ENCODE assay signal across 20 cellular contexts in genomic region chr12:9756174-9756573, GRCh38. TPM values are rescaled to one million over a fixed set of nuclear protein-coding genes. Genes with fewer than 3 reads are reported as not detected.
DNase-seq lines count a peak whose midpoint lies in the region; ATAC-seq and TF ChIP-seq lines count a peak whose summit lies in the region.
"Had no signal": no experiment of that assay in that cellular context is flagged by ENCODE, and none has a peak within 500 bp of the region (broad histone marks: within the 10 kb centered on the region; RNA-seq: fewer than 3 reads in every experiment).

No MANE protein-coding gene starts in this region.

- peaks cover 87% of the 10 kb centered on the region for H3K79me2 ChIP-seq in Loucy (ENCODE audit: insufficient read depth, low read length)

- H3K27ac Mint-ChIP-seq in activated naive CD4-positive, alpha-beta T cell treated with anti-CD3 and anti-CD28 coated beads for 36 hours: peak overlapping the region; percentile 99
- H3K27ac Mint-ChIP-seq in activated naive CD8-positive, alpha-beta T cell treated with anti-CD3 and anti-CD28 coated beads, Interleukin-2, amount 10 ng/mL, durations not matched to agents 7 days and 5 days: peak overlapping the region; percentile 94
- peak overlapping the region; percentile 95 for H3K27ac Mint-ChIP-seq in stimulated activated effector memory CD8-positive, alpha-beta T cell treated with anti-CD3 and anti-CD28 coated beads, Interleukin-12 subunit alpha, Interleukin-12 subunit beta, amount 100 ng/mL, for 72 hours

- H3K9ac ChIP-seq in Loucy (ENCODE audit: low read depth, low read length, poor library complexity, severe bottlenecking): peak overlapping the region; percentile 78
- H3K9ac ChIP-seq: GM23248 had no signal

- TF ChIP-seq CTCF in Loucy (conservative IDR thresholded peaks at IDR 0.05; ENCODE audit: low read length): no peak

- ATAC-seq in activated naive CD8-positive, alpha-beta T cell treated with anti-CD3 and anti-CD28 coated beads, Interleukin-2, amount 10 ng/mL, durations not matched to agents 7 days and 5 days (ENCODE audit: low read depth): no peak
- ATAC-seq in stimulated activated effector memory CD8-positive, alpha-beta T cell treated with anti-CD3 and anti-CD28 coated beads, Interleukin-12 subunit alpha, Interleukin-12 subunit beta, amount 100 ng/mL, for 72 hours: no peak
- ATAC-seq: esophagus mucosa had no signal

- H3K4me3 Mint-ChIP-seq in activated naive CD4-positive, alpha-beta T cell treated with anti-CD3 and anti-CD28 coated beads for 36 hours: peak overlapping the region; percentile 95
- H3K4me3 Mint-ChIP-seq in activated naive CD8-positive, alpha-beta T cell treated with anti-CD3 and anti-CD28 coated beads, Interleukin-2, amount 10 ng/mL, durations not matched to agents 7 days and 5 days: peak overlapping the region; percentile 93
- peak overlapping the region; percentile 81 for H3K4me3 Mint-ChIP-seq in stimulated activated effector memory CD8-positive, alpha-beta T cell treated with anti-CD3 and anti-CD28 coated beads, Interleukin-12 subunit alpha, Interleukin-12 subunit beta, amount 100 ng/mL, for 72 hours

- no peak for DNase-seq in activated naive CD4-positive, alpha-beta T cell treated with anti-CD3 and anti-CD28 coated beads for 36 hours
- no peak for DNase-seq in activated naive CD4-positive, alpha-beta T cell (lab: John Stamatoyannopoulos, UW)
- DNase-seq in activated naive CD8-positive, alpha-beta T cell treated with anti-CD3 and anti-CD28 coated beads, Interleukin-2, amount 10 ng/mL, durations not matched to agents 7 days and 5 days: no peak
- DNase-seq in stimulated activated effector memory CD8-positive, alpha-beta T cell treated with anti-CD3 and anti-CD28 coated beads, Interleukin-12 subunit alpha, Interleukin-12 subunit beta, amount 100 ng/mL, for 72 hours (ENCODE audit: low spot score in 2 of 2): no peak
- DNase-seq in HuH-7 (ENCODE audit: low spot score) (no peak), iPS-NIHi7 (ENCODE audit: extremely low spot score) (no peak)
- no peak for DNase-seq in activated effector memory CD4-positive, alpha-beta T cell treated with Interleukin-2 at 50 U/mL for 16 hours
- DNase-seq: aorta, caudate nucleus, DMS53, GM23248, mesendoderm, NCI-H1417 treated with DMSO at 0.1 percent for 48 hours, NCI-H524 treated with DMSO at 0.1 percent for 48 hours, posterior cingulate gyrus, sigmoid colon had no signal

- peaks cover 17% of the 10 kb centered on the region for H3K4me1 ChIP-seq in Loucy (ENCODE audit: insufficient read depth, low read length, poor library complexity, severe bottlenecking)

- H3K36me3 Mint-ChIP-seq in activated naive CD4-positive, alpha-beta T cell treated with anti-CD3 and anti-CD28 coated beads for 36 hours (ENCODE audit: low read depth): peaks cover 85% of the 10 kb centered on the region
- peaks cover 73% of the 10 kb centered on the region for H3K36me3 Mint-ChIP-seq in activated naive CD8-positive, alpha-beta T cell treated with anti-CD3 and anti-CD28 coated beads, Interleukin-2, amount 10 ng/mL, durations not matched to agents 7 days and 5 days
- H3K36me3 Mint-ChIP-seq in stimulated activated effector memory CD8-positive, alpha-beta T cell treated with anti-CD3 and anti-CD28 coated beads, Interleukin-12 subunit alpha, Interleukin-12 subunit beta, amount 100 ng/mL, for 72 hours: peaks cover 100% of the 10 kb centered on the region

- H3K9me2 ChIP-seq in Loucy (replicated peaks; ENCODE audit: low read depth, low read length): no peaks in the 10 kb centered on the region

- H3K36me3 ChIP-seq in Loucy (ENCODE audit: insufficient read depth, low read length): peaks cover 38% of the 10 kb centered on the region
- H3K36me3 ChIP-seq: sigmoid colon, tibial nerve had no signal

- no peaks in the 10 kb centered on the region for H3K9me3 Mint-ChIP-seq in activated naive CD4-positive, alpha-beta T cell treated with anti-CD3 and anti-CD28 coated beads for 36 hours
- no peaks in the 10 kb centered on the region for H3K9me3 Mint-ChIP-seq in activated naive CD8-positive, alpha-beta T cell treated with anti-CD3 and anti-CD28 coated beads, Interleukin-2, amount 10 ng/mL, durations not matched to agents 7 days and 5 days
- H3K9me3 Mint-ChIP-seq in stimulated activated effector memory CD8-positive, alpha-beta T cell treated with anti-CD3 and anti-CD28 coated beads, Interleukin-12 subunit alpha, Interleukin-12 subunit beta, amount 100 ng/mL, for 72 hours: no peaks in the 10 kb centered on the region

- peaks cover 39% of the 10 kb centered on the region for H3K4me1 Mint-ChIP-seq in activated naive CD4-positive, alpha-beta T cell treated with anti-CD3 and anti-CD28 coated beads for 36 hours (ENCODE audit: low read depth)
- peaks cover 44% of the 10 kb centered on the region for H3K4me1 Mint-ChIP-seq in activated naive CD8-positive, alpha-beta T cell treated with anti-CD3 and anti-CD28 coated beads, Interleukin-2, amount 10 ng/mL, durations not matched to agents 7 days and 5 days
- H3K4me1 Mint-ChIP-seq in stimulated activated effector memory CD8-positive, alpha-beta T cell treated with anti-CD3 and anti-CD28 coated beads, Interleukin-12 subunit alpha, Interleukin-12 subunit beta, amount 100 ng/mL, for 72 hours: peaks cover 42% of the 10 kb centered on the region

- H3K4me2 ChIP-seq in Loucy (ENCODE audit: low read depth, low read length, poor library complexity, severe bottlenecking): peak overlapping the region; percentile 98

- POLR2A ChIA-PET in activated naive CD8-positive, alpha-beta T cell treated with anti-CD3 and anti-CD28 coated beads, Interleukin-2, amount 10 ng/mL, durations not matched to agents 7 days and 5 days (lab: Charles Lee): interaction anchor here (0.9 to 16.2 kb wide), 13 partner anchors 9 to 802 kb away, joined by 3 to 420 read pairs (median 71); partner anchors contain the start of genes CLEC2B and CLEC2D

- no peaks in the 10 kb centered on the region for H3K27me3 Mint-ChIP-seq in activated naive CD4-positive, alpha-beta T cell treated with anti-CD3 and anti-CD28 coated beads for 36 hours (ENCODE audit: low read depth)
- no peaks in the 10 kb centered on the region for H3K27me3 Mint-ChIP-seq in activated naive CD8-positive, alpha-beta T cell treated with anti-CD3 and anti-CD28 coated beads, Interleukin-2, amount 10 ng/mL, durations not matched to agents 7 days and 5 days

- no peaks in the 10 kb centered on the region for H3K9me3 ChIP-seq in Loucy (ENCODE audit: insufficient read depth, low read depth, low read length)
- H3K9me3 ChIP-seq: sigmoid colon, tibial nerve had no signal

- CTCF ChIA-PET in activated naive CD4-positive, alpha-beta T cell treated with anti-CD3 and anti-CD28 coated beads for 36 hours (lab: Charles Lee): interaction anchor here (0.7 to 19.4 kb wide), 6 partner anchors 43 to 108 kb away, joined by 3 to 537 read pairs (median 4); no protein-coding TSS in a partner anchor

- peaks cover 6% of the 10 kb centered on the region; the same call in 1 of the 2 replicates for H3F3A ChIP-seq in Loucy (ENCODE audit: low read depth)

- H3K4me3 ChIP-seq in Loucy (ENCODE audit: low read length, poor library complexity, severe bottlenecking): peak overlapping the region; percentile 79
- H3K4me3 ChIP-seq: GM23248, sigmoid colon, tibial nerve had no signal

- intact Hi-C loops in activated naive CD4-positive, alpha-beta T cell treated with anti-CD3 and anti-CD28 coated beads for 36 hours (cut with micrococcal nuclease): loop anchor here (1.0 kb wide), 1 partner anchor 110 kb away; no protein-coding TSS in a partner anchor

- H3K27me3 ChIP-seq in Loucy (ENCODE audit: insufficient read depth, low read length, poor library complexity, severe bottlenecking): no peaks in the 10 kb centered on the region
- H3K27me3 ChIP-seq: sigmoid colon, tibial nerve had no signal

- H2AFZ ChIP-seq in Loucy (ENCODE audit: low read length): no peak overlapping the region
- H2AFZ ChIP-seq: GM23248 had no signal

- H4K20me1 ChIP-seq in Loucy (ENCODE audit: insufficient read depth, low read length, poor library complexity, severe bottlenecking): peaks cover 19% of the 10 kb centered on the region

RNA-seq across cellular contexts. Expression of gene CD69, which starts 4.5 kb away (rescaled TPM):
- total RNA-seq in activated naive CD4-positive, alpha-beta T cell treated with anti-CD3 and anti-CD28 coated beads for 36 hours: 100 to 1,000 TPM; 150 to 153 TPM
- total RNA-seq in activated naive CD8-positive, alpha-beta T cell treated with anti-CD3 and anti-CD28 coated beads, Interleukin-2, amount 10 ng/mL, durations not matched to agents 7 days and 5 days: 100 to 1,000 TPM; 111 to 116 TPM
- total RNA-seq: GM23248, MCF 10A had no signal

RNA-seq across cellular contexts. Expression of gene CLECL1, which starts 23.3 kb away (rescaled TPM):
- total RNA-seq in activated naive CD4-positive, alpha-beta T cell treated with anti-CD3 and anti-CD28 coated beads for 36 hours: 1 to 10 TPM; 1.7 to 1.9 TPM
- 1 to 10 TPM in 1 of 2 experiments, under 1 TPM in 1; 0.72 to 1.0 TPM for total RNA-seq in activated naive CD8-positive, alpha-beta T cell treated with anti-CD3 and anti-CD28 coated beads, Interleukin-2, amount 10 ng/mL, durations not matched to agents 7 days and 5 days
- total RNA-seq: esophagus mucosa, GM23248, MCF 10A, sigmoid colon, tibial nerve had no signal
